13 cellular contexts compared by ENCODE assay signal in the genomic region with DNA sequence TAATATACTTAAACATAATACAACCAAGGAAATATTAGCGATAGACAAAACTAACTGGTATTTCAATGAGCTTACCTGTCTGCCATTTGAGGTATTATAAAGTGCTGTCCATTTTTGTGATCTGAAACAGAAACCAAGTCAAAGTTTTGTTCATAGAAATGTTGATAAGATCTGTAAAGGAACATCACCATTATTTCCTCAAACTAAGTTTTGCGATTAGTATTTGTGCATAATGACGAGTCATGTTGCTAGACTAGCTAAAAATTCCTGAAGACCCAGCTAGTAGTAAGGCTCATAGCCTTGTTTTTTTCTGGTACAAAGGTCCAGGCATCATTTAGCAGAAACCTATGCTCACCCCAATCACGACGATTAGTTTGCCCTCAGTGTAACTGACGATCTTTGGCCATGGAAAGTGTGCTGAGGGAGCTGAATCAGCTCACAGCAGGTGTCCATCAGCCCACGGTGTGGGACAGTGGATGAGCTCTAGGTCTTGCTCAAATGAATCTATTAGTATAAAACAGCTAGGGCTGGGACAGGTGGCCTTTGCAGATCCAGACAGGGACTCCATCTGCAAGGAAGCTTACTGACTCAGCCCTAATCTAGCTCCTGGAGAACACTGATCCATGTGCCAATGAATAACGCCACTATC. TPM values are rescaled to one million over a fixed set of nuclear protein-coding genes. Genes with fewer than 3 reads are reported as not detected.
DNase-seq lines count a peak whose midpoint lies in the region; ATAC-seq and TF ChIP-seq lines count a peak whose summit lies in the region.
"Had no signal": no experiment of that assay in that cellular context is flagged by ENCODE, and none has a peak within 500 bp of the region (broad histone marks: within the 10 kb centered on the region; RNA-seq: fewer than 3 reads in every experiment).

No MANE protein-coding gene starts in this region.

- CTCF ChIA-PET in activated naive CD4-positive, alpha-beta T cell treated with anti-CD3 and anti-CD28 coated beads for 36 hours (lab: Charles Lee), result interaction anchor here (1.2 to 1.5 kb wide), 2 partner anchors 37 to 46 kb away, joined by 3 read pairs; no protein-coding TSS in a partner anchor
- CTCF ChIA-PET in activated B cell treated with CpG ODN at 0.5 μM for 24 hours (lab: Charles Lee), result no interaction called here

- H3K36me3 Mint-ChIP-seq in activated naive CD4-positive, alpha-beta T cell treated with anti-CD3 and anti-CD28 coated beads, Interleukin-2, amount 50 U/mL, for 72 hours, result peaks cover 4 to 34% of the 10 kb centered on the region in 2 donors
- H3K36me3 Mint-ChIP-seq in activated naive CD4-positive, alpha-beta T cell treated with anti-CD3 and anti-CD28 coated beads for 36 hours (ENCODE audit: low read depth), result peaks cover 33% of the 10 kb centered on the region
- peaks cover 68% of the 10 kb centered on the region for H3K36me3 Mint-ChIP-seq in activated B cell treated with CpG ODN at 0.5 μM for 24 hours (ENCODE audit: low read depth)
- H3K36me3 Mint-ChIP-seq in type B pancreatic cell, result peaks cover 31% of the 10 kb centered on the region

- no peaks in the 10 kb centered on the region for H3K27me3 Mint-ChIP-seq in activated naive CD4-positive, alpha-beta T cell treated with anti-CD3 and anti-CD28 coated beads for 36 hours (ENCODE audit: low read depth)
- H3K27me3 Mint-ChIP-seq in activated B cell treated with CpG ODN at 0.5 μM for 24 hours (no peaks in the 10 kb centered on the region), type B pancreatic cell (no peaks in the 10 kb centered on the region)

- TF ChIP-seq CTCF in activated B cell treated with CpG ODN at 0.5 μM for 24 hours (IDR thresholded peaks at IDR 0.05) (no peak), type B pancreatic cell (conservative IDR thresholded peaks at IDR 0.05) (no peak)

- peaks cover 11% of the 10 kb centered on the region for H3K4me1 Mint-ChIP-seq in activated naive CD4-positive, alpha-beta T cell treated with anti-CD3 and anti-CD28 coated beads for 36 hours (ENCODE audit: low read depth)
- H3K4me1 Mint-ChIP-seq in activated B cell treated with CpG ODN at 0.5 μM for 24 hours (peaks cover 8% of the 10 kb centered on the region), type B pancreatic cell (ENCODE audit: unreplicated experiment) (no peaks in the 10 kb centered on the region)

- no peak for DNase-seq in activated naive CD4-positive, alpha-beta T cell treated with anti-CD3 and anti-CD28 coated beads, Interleukin-2, amount 50 U/mL, for 72 hours (ENCODE audit: low spot score in 2 of 2)
- no peak for DNase-seq in activated naive CD4-positive, alpha-beta T cell treated with anti-CD3 and anti-CD28 coated beads for 36 hours
- DNase-seq in activated B cell treated with CpG ODN at 0.5 μM for 24 hours (no peak), kidney tubule cell (ENCODE audit: low spot score) (peak; percentile 10), type B pancreatic cell (ENCODE audit: extremely low spot score, unreplicated experiment) (no peak), posterior vena cava (ENCODE audit: low spot score) (no peak)
- DNase-seq: activated CD8-positive, alpha-beta memory T cell treated with anti-CD3 and anti-CD28 coated beads for 24 hours; KG1; NCI-H1930; stimulated activated CD4-positive, alpha-beta T cell treated with anti-CD3 and anti-CD28 coated beads, Interleukin-2, amount 100 ng/mL, for 24 hours; stimulated activated naive CD4-positive, alpha-beta T cell had no signal

- POLR2A ChIA-PET in activated B cell treated with CpG ODN at 0.5 μM for 24 hours (lab: Charles Lee), result no interaction called here

- intact Hi-C loops in activated naive CD4-positive, alpha-beta T cell treated with anti-CD3 and anti-CD28 coated beads for 36 hours (cut with micrococcal nuclease), result no loop called here
- intact Hi-C loops in activated B cell treated with CpG ODN at 0.5 μM for 24 hours (cut with micrococcal nuclease) (no loop called here), posterior vena cava (cut with DNase I) (no loop called here)

- no peaks in the 10 kb centered on the region for H3K9me3 Mint-ChIP-seq in activated naive CD4-positive, alpha-beta T cell treated with anti-CD3 and anti-CD28 coated beads, Interleukin-2, amount 50 U/mL, for 72 hours
- H3K9me3 Mint-ChIP-seq in activated naive CD4-positive, alpha-beta T cell treated with anti-CD3 and anti-CD28 coated beads for 36 hours, result no peaks in the 10 kb centered on the region
- H3K9me3 Mint-ChIP-seq in activated B cell treated with CpG ODN at 0.5 μM for 24 hours (no peaks in the 10 kb centered on the region), type B pancreatic cell (no peaks in the 10 kb centered on the region)

- peak; percentile 36 to 47 for ATAC-seq in activated naive CD4-positive, alpha-beta T cell treated with anti-CD3 and anti-CD28 coated beads, Interleukin-2, amount 50 U/mL, for 72 hours
- no peak for ATAC-seq in activated B cell treated with CpG ODN at 0.5 μM for 24 hours (ENCODE audit: low read depth)
- ATAC-seq in HG02870 (IDR thresholded peaks at IDR 0.05; ENCODE audit: unreplicated experiment), result no peak
- ATAC-seq in HG03439 (IDR thresholded peaks at IDR 0.05; ENCODE audit: unreplicated experiment), result no peak

- H3K4me3 Mint-ChIP-seq in activated naive CD4-positive, alpha-beta T cell treated with anti-CD3 and anti-CD28 coated beads for 36 hours, result no peak overlapping the region
- H3K4me3 Mint-ChIP-seq in activated B cell treated with CpG ODN at 0.5 μM for 24 hours (no peak overlapping the region), type B pancreatic cell (no peak overlapping the region)

- peak overlapping the region in 1 of 2 donors; percentile 56 for H3K27ac Mint-ChIP-seq in activated naive CD4-positive, alpha-beta T cell treated with anti-CD3 and anti-CD28 coated beads, Interleukin-2, amount 50 U/mL, for 72 hours
- H3K27ac Mint-ChIP-seq in activated naive CD4-positive, alpha-beta T cell treated with anti-CD3 and anti-CD28 coated beads for 36 hours, result no peak overlapping the region
- H3K27ac Mint-ChIP-seq in activated B cell treated with CpG ODN at 0.5 μM for 24 hours (peak overlapping the region; percentile 25), type B pancreatic cell (peak overlapping the region; percentile 50)

RNA-seq across cellular contexts. Expression of gene GIT2, which starts 28.7 kb away (rescaled TPM):
- total RNA-seq in activated naive CD4-positive, alpha-beta T cell treated with anti-CD3 and anti-CD28 coated beads, Interleukin-2, amount 50 U/mL, for 72 hours, result 10 to 100 TPM; 64.3 to 70.1 TPM
- total RNA-seq in activated naive CD4-positive, alpha-beta T cell treated with anti-CD3 and anti-CD28 coated beads for 36 hours, result 10 to 100 TPM; 40.2 to 41.6 TPM
- total RNA-seq in activated B cell treated with CpG ODN at 0.5 μM for 24 hours, result 89.2 and 107 TPM in 2 replicates
- total RNA-seq in type B pancreatic cell (ENCODE audit: low replicate concordance), result 26.3 and 38.4 TPM in 2 replicates
- 10 to 100 TPM; 44.9 to 48.0 TPM for total RNA-seq in posterior vena cava

RNA-seq across cellular contexts. Expression of gene ANKRD13A, which starts 31.7 kb away (rescaled TPM):
- total RNA-seq in activated naive CD4-positive, alpha-beta T cell treated with anti-CD3 and anti-CD28 coated beads, Interleukin-2, amount 50 U/mL, for 72 hours, result 10 to 100 TPM; 64.7 to 65.2 TPM
- total RNA-seq in activated naive CD4-positive, alpha-beta T cell treated with anti-CD3 and anti-CD28 coated beads for 36 hours, result 10 to 100 TPM; 28.3 to 31.5 TPM
- total RNA-seq in activated B cell treated with CpG ODN at 0.5 μM for 24 hours (121 and 135 TPM in 2 replicates), type B pancreatic cell (ENCODE audit: low replicate concordance) (34.6 and 43.4 TPM in 2 replicates), posterior vena cava (10 to 100 TPM; 54.0 to 55.2 TPM)

Comparison
In these comparisons a context has a peak if more than half of its experiments do, and no peak if none do; other contexts are left out.
1. ATAC-seq: peak in activated naive CD4-positive, alpha-beta T cell treated with anti-CD3 and anti-CD28 coated beads, Interleukin-2, amount 50 U/mL, for 72 hours (2 of 2); none in activated B cell treated with CpG ODN at 0.5 μM for 24 hours (single experiment), HG02870 (single experiment) and HG03439 (single experiment).